Comparison of ENCODE assay signal across 9 cellular contexts in the genomic region with DNA sequence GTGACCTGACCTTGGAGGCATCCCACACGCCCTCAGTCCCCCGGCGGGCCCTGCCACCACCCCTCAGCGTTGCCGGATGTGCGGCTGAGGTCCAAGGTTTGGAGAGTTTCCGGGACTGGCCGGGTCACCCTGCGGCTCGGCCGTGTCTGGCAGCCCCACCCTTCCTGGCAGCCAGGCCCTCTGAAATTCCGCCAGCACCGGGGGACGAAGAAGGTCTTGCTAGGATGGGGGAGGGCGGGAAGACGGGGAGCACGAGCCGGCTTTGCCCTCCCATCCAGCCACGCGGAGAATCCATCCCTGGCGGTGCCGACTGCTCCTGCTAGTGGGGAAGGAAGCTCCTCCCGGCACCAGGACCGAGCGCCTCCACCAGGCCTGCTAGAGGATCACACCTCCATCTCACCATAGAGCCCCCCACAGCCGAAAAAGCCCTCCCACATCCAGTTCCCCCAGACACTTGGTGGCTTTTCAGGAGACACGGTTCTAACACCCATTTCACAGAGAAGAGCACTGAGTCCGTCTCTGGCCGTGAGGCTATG.
DNase-seq lines count a peak whose midpoint lies in the region; ATAC-seq and TF ChIP-seq lines count a peak whose summit lies in the region.
"Had no signal": no experiment of that assay in that cellular context is flagged by ENCODE, and none has a peak within 500 bp of the region (broad histone marks: within the 10 kb centered on the region; RNA-seq: fewer than 3 reads in every experiment).

No MANE protein-coding gene starts in this region.

- no peak overlapping the region for H3K27ac Mint-ChIP-seq in activated naive CD4-positive, alpha-beta T cell treated with anti-CD3 and anti-CD28 coated beads, Interleukin-2, amount 10 ng/mL, durations not matched to agents 7 days and 5 days

- H3K36me3 Mint-ChIP-seq in activated naive CD4-positive, alpha-beta T cell treated with anti-CD3 and anti-CD28 coated beads, Interleukin-2, amount 10 ng/mL, durations not matched to agents 7 days and 5 days = no peaks in the 10 kb centered on the region

- H3K4me3 ChIP-seq in esophagus squamous epithelium = peak overlapping the region in 1 of 4 donors; percentile 15
- no peak overlapping the region for H3K4me3 ChIP-seq in mucosa of descending colon
- no peak overlapping the region for H3K4me3 ChIP-seq in aorta (ENCODE audit: low read length in 2 of 2)

- H3K27ac ChIP-seq in esophagus squamous epithelium = peak overlapping the region in 3 of 4 donors; percentile 65 to 77 (median 70)
- peak overlapping the region in 1 of 2 donors; percentile 38 for H3K27ac ChIP-seq in aorta (ENCODE audit: low read depth in 1 of 2, low read length in 2 of 2)

- peak in 4 of 6 experiments; percentile 25 to 31 (median 28) for TF ChIP-seq CTCF in esophagus squamous epithelium (IDR thresholded peaks at IDR 0.05)
- no peak for TF ChIP-seq CTCF in mucosa of descending colon (IDR thresholded peaks at IDR 0.05)

- H3K9me3 ChIP-seq in esophagus squamous epithelium (no peaks in the 10 kb centered on the region), mucosa of descending colon (no peaks in the 10 kb centered on the region), aorta (ENCODE audit: control insufficient read depth, low read length) (no peaks in the 10 kb centered on the region)

- H3K36me3 ChIP-seq in esophagus squamous epithelium = no peaks in the 10 kb centered on the region
- H3K36me3 ChIP-seq in mucosa of descending colon (ENCODE audit: low read depth) = no peaks in the 10 kb centered on the region
- no peaks in the 10 kb centered on the region for H3K36me3 ChIP-seq in aorta (ENCODE audit: control insufficient read depth in 1 of 2, insufficient read depth in 2 of 2, low read length in 1 of 2)

- ATAC-seq in mucosa of descending colon (peak; percentile 62), aorta (ENCODE audit: low FRiP score) (peak; percentile 56), GM21447 (IDR thresholded peaks at IDR 0.05; ENCODE audit: unreplicated experiment) (no peak)

- H3K27me3 Mint-ChIP-seq in activated naive CD4-positive, alpha-beta T cell treated with anti-CD3 and anti-CD28 coated beads, Interleukin-2, amount 10 ng/mL, durations not matched to agents 7 days and 5 days = peaks cover 72% of the 10 kb centered on the region

- H3K27me3 ChIP-seq in esophagus squamous epithelium = no peaks in the 10 kb centered on the region
- no peaks in the 10 kb centered on the region for H3K27me3 ChIP-seq in aorta (ENCODE audit: control insufficient read depth in 1 of 2, insufficient read depth in 2 of 2, low read length in 1 of 2)

- no peak for TF ChIP-seq POLR2A in esophagus squamous epithelium (IDR thresholded peaks at IDR 0.05)

- CTCF ChIA-PET in activated naive CD4-positive, alpha-beta T cell treated with anti-CD3 and anti-CD28 coated beads, Interleukin-2, amount 10 ng/mL, durations not matched to agents 7 days and 5 days (lab: Charles Lee) = no interaction called here

- DNase-seq in activated naive CD4-positive, alpha-beta T cell treated with anti-CD3 and anti-CD28 coated beads, Interleukin-2, amount 10 ng/mL, durations not matched to agents 7 days and 5 days = peak; percentile 25
- DNase-seq in activated naive CD4-positive, alpha-beta T cell treated with Interleukin-2 at 50 U/mL for 16 hours = no peak
- DNase-seq in esophagus squamous epithelium (lab: John Stamatoyannopoulos, UW) = no peak
- peak; percentile 52 to 83 (median 75) for DNase-seq in mucosa of descending colon
- peak; percentile 92 for DNase-seq in aorta
- no peak for DNase-seq in pons (ENCODE audit: low spot score)
- no peak for DNase-seq in activated CD4-positive, alpha-beta T cell treated with anti-CD3 and anti-CD28 coated beads for 1 hour
- DNase-seq: COR-L47 had no signal

- intact Hi-C loops in esophagus squamous epithelium (cut with DNase I) (no loop called here), mucosa of descending colon (cut with DNase I, micrococcal nuclease) (no loop called here), aorta (cut with DNase I) (loop anchor here (5.0 kb wide), 2 partner anchors 48 to 132 kb away; partner anchors contain the start of gene HES1 (in 1 of the 2))

- H3K4me1 Mint-ChIP-seq in activated naive CD4-positive, alpha-beta T cell treated with anti-CD3 and anti-CD28 coated beads, Interleukin-2, amount 10 ng/mL, durations not matched to agents 7 days and 5 days = peaks cover 23% of the 10 kb centered on the region

- H3K4me1 ChIP-seq in esophagus squamous epithelium = peaks cover 25 to 73% (median 32%) of the 10 kb centered on the region in 3 donors
- H3K4me1 ChIP-seq in mucosa of descending colon (ENCODE audit: low read depth) = peaks cover 7% of the 10 kb centered on the region
- H3K4me1 ChIP-seq in aorta (ENCODE audit: control insufficient read depth in 1 of 2, insufficient read depth in 2 of 2, low read length in 2 of 2) = peaks cover 0 to 3% of the 10 kb centered on the region in 2 donors

- 35 to 41% methylated on average over 7 to 12 of the region's 29 CpGs for WGBS in esophagus squamous epithelium, 2 donors
- WGBS in aorta, 2 donors = 15 to 16% methylated on average over 28 to 29 of the region's 29 CpGs

- no peaks in the 10 kb centered on the region for H3K9me3 Mint-ChIP-seq in activated naive CD4-positive, alpha-beta T cell treated with anti-CD3 and anti-CD28 coated beads, Interleukin-2, amount 10 ng/mL, durations not matched to agents 7 days and 5 days

- no peak overlapping the region for H3K4me3 Mint-ChIP-seq in activated naive CD4-positive, alpha-beta T cell treated with anti-CD3 and anti-CD28 coated beads, Interleukin-2, amount 10 ng/mL, durations not matched to agents 7 days and 5 days

Comparison
In these comparisons a context has a peak if more than half of its experiments do, and no peak if none do; other contexts are left out.
1. DNase-seq: peak in activated naive CD4-positive, alpha-beta T cell treated with anti-CD3 and anti-CD28 coated beads, Interleukin-2, amount 10 ng/mL, durations not matched to agents 7 days and 5 days (single experiment), mucosa of descending colon (3 of 3) and aorta (2 of 2); none in activated naive CD4-positive, alpha-beta T cell treated with Interleukin-2 at 50 U/mL for 16 hours (single experiment), esophagus squamous epithelium (single experiment), pons (single experiment) and activated CD4-positive, alpha-beta T cell treated with anti-CD3 and anti-CD28 coated beads for 1 hour (single experiment).
2. intact Hi-C loops: an anchor here in aorta (5.0 kb wide); none called in esophagus squamous epithelium and mucosa of descending colon.